Comparison of ENCODE assay signal across 17 cellular contexts in the genomic region with DNA sequence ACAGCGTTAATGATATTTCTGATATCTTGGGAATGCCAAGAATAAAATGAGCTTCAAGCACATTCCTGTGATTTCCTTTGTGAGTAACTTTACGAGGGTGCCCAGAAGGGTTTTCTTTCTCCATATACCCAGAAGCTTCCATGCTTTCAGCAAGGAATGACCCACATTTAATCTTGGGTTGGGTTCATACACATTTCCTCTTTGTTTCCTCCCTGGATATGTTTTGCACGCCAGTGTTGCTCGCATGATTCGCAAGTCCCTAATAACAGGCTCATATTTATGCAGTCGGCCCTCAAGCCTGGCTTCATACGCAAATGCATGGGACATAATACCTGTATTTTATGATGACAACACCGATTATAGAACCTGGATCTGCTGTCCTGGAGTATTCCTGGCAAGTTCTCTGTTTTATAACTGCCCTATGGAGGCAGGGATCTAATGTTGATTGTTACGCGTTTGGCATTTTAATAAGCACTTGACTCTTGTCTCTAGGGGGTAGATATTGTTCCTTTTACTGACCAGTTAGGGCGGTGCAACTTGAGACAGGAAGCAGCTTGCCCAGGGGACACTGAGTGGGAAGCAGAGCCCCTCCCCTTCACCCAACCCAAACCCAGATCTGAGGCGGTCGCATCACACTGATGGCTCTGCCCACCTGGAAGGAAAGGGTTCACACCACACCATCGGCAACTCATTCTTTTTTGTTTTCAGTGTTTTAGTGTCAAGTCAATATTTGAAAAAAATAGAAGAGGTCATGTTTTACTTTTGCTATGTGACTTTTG.
A peak's percentile ranks its signal among the peaks of the same experiment; 100 is the strongest.
DNase-seq lines count a peak whose midpoint lies in the region; ATAC-seq and TF ChIP-seq lines count a peak whose summit lies in the region.
"Had no signal": no experiment of that assay in that cellular context is flagged by ENCODE, and none has a peak within 500 bp of the region (broad histone marks: within the 10 kb centered on the region; RNA-seq: fewer than 3 reads in every experiment).

No MANE protein-coding gene starts in this region.

- H3K4me1 ChIP-seq in NT2/D1 (ENCODE audit: insufficient read depth, insufficient read length) (peaks cover 10% of the 10 kb centered on the region), neural progenitor cell (peaks cover 15% of the 10 kb centered on the region), BE2C (no peaks in the 10 kb centered on the region), PC-3 (ENCODE audit: insufficient read depth, low read length) (no peaks in the 10 kb centered on the region)

- H3K27ac Mint-ChIP-seq in neural progenitor cell = no peak overlapping the region
- H3K27ac Mint-ChIP-seq: activated naive CD4-positive, alpha-beta T cell treated with anti-CD3 and anti-CD28 coated beads, Interleukin-2, amount 50 U/mL, for 72 hours; CD14-positive monocyte; T-helper 17 cell had no signal

- peaks cover 20% of the 10 kb centered on the region for H3K9me3 ChIP-seq in NT2/D1 (ENCODE audit: insufficient read depth, low read length)
- H3K9me3 ChIP-seq in neural progenitor cell (ENCODE audit: low read depth) = no peaks in the 10 kb centered on the region
- no peaks in the 10 kb centered on the region; the same call in 1 of the 2 replicates for H3K9me3 ChIP-seq in BE2C
- H3K9me3 ChIP-seq in PC-3 (ENCODE audit: low read length) = no peaks in the 10 kb centered on the region

- H3K9ac ChIP-seq in NT2/D1 (ENCODE audit: insufficient read length, low read depth) = peak overlapping the region; percentile 8
- H3K9ac ChIP-seq in neural progenitor cell = no peak overlapping the region
- H3K9ac ChIP-seq in PC-3 (ENCODE audit: low read length) = no peak overlapping the region

- no peaks in the 10 kb centered on the region for H3K9me2 ChIP-seq in PC-3 (replicated peaks; ENCODE audit: low read length)

- ATAC-seq in PC-3 (no peak), GM21528 (IDR thresholded peaks at IDR 0.05; ENCODE audit: low FRiP score, unreplicated experiment) (no peak)
- ATAC-seq: activated naive CD4-positive, alpha-beta T cell treated with anti-CD3 and anti-CD28 coated beads, Interleukin-2, amount 50 U/mL, for 72 hours; T-helper 17 cell had no signal

- H3K36me3 Mint-ChIP-seq in neural progenitor cell = no peaks in the 10 kb centered on the region
- H3K36me3 Mint-ChIP-seq: CD14-positive monocyte had no signal

- peaks cover 18% of the 10 kb centered on the region for H3K9me3 Mint-ChIP-seq in neural progenitor cell
- H3K9me3 Mint-ChIP-seq: activated naive CD4-positive, alpha-beta T cell treated with anti-CD3 and anti-CD28 coated beads, Interleukin-2, amount 50 U/mL, for 72 hours had no signal

- CTCF ChIA-PET in PC-3 (lab: Charles Lee) = no interaction called here

- H3K27me3 ChIP-seq in NT2/D1 (ENCODE audit: insufficient read depth, insufficient read length) = no peaks in the 10 kb centered on the region
- peaks cover 16% of the 10 kb centered on the region for H3K27me3 ChIP-seq in neural progenitor cell
- H3K27me3 ChIP-seq in BE2C = peaks cover 4% of the 10 kb centered on the region; the same call in 1 of the 2 replicates
- H3K27me3 ChIP-seq in PC-3 (ENCODE audit: low read length) = no peaks in the 10 kb centered on the region

- H3K4me1 Mint-ChIP-seq in neural progenitor cell = peaks cover 24% of the 10 kb centered on the region
- H3K4me1 Mint-ChIP-seq: CD14-positive monocyte, T-helper 17 cell had no signal

- H3K79me2 ChIP-seq in neural progenitor cell (ENCODE audit: low read depth) (no peaks in the 10 kb centered on the region), PC-3 (ENCODE audit: low read length) (no peaks in the 10 kb centered on the region)

- intact Hi-C loops in PC-3 (cut with micrococcal nuclease) = no loop called here

- no peaks in the 10 kb centered on the region for H3K36me3 ChIP-seq in NT2/D1 (ENCODE audit: insufficient read depth, insufficient read length, low read length)
- H3K36me3 ChIP-seq in neural progenitor cell = no peaks in the 10 kb centered on the region
- H3K36me3 ChIP-seq in BE2C = no peaks in the 10 kb centered on the region
- no peaks in the 10 kb centered on the region for H3K36me3 ChIP-seq in PC-3 (ENCODE audit: low read depth, low read length)

- DNase-seq in NCI-H1417 (lab: John Stamatoyannopoulos, UW) = peak; percentile 38 to 88 (median 87)
- no peak for DNase-seq in NCI-H1417 treated with DMSO at 0.1 percent for 48 hours (lab: John Stamatoyannopoulos, UW)
- DNase-seq in NCI-H2081 (lab: John Stamatoyannopoulos, UW) = peak; percentile 71 to 76
- DNase-seq in NT2/D1 (ENCODE audit: low read depth, low spot score) = no peak
- DNase-seq in neural progenitor cell (ENCODE audit: low spot score) = no peak
- no peak for DNase-seq in BE2C
- no peak for DNase-seq in PC-3
- DNase-seq: 8988T; activated CD4-positive, alpha-beta T cell treated with anti-CD3 and anti-CD28 coated beads for 1 hour; activated CD8-positive, alpha-beta memory T cell treated with anti-CD3 and anti-CD28 coated beads, Interleukin-2, amount 50 U/mL, for 4 hours; effector CD4-positive, alpha-beta T cell; NCI-H446 treated with DMSO at 0.1 percent for 48 hours; T-helper 17 cell had no signal

- H3F3A ChIP-seq in neural progenitor cell (ENCODE audit: low read depth) = peaks cover 4% of the 10 kb centered on the region
- H3F3A ChIP-seq in PC-3 (ENCODE audit: low read length, unreplicated experiment) = no peaks in the 10 kb centered on the region

- H3K4me2 ChIP-seq in neural progenitor cell (peak overlapping the region; percentile 65), PC-3 (ENCODE audit: low read length) (no peak overlapping the region)

- peak overlapping the region; percentile 26 for H3K4me3 ChIP-seq in NT2/D1 (ENCODE audit: insufficient read length, low read depth)
- no peak overlapping the region for H3K4me3 ChIP-seq in neural progenitor cell
- no peak overlapping the region for H3K4me3 ChIP-seq in BE2C (ENCODE audit: low read depth, low read length)
- no peak overlapping the region for H3K4me3 ChIP-seq in PC-3 (ENCODE audit: low read length)

- peaks cover 16% of the 10 kb centered on the region for H3K27me3 Mint-ChIP-seq in neural progenitor cell (ENCODE audit: insufficient read depth, low read depth)

- POLR2A ChIA-PET in PC-3 (lab: Charles Lee; ENCODE audit: unreplicated experiment) = no interaction called here

- H3K27ac ChIP-seq in neural progenitor cell (no peak overlapping the region), PC-3 (ENCODE audit: low read length) (no peak overlapping the region)
- H3K27ac ChIP-seq: RWPE1 had no signal

- no peaks in the 10 kb centered on the region for H4K20me1 ChIP-seq in neural progenitor cell (ENCODE audit: low read depth)
- H4K20me1 ChIP-seq in PC-3 (ENCODE audit: low read length) = no peaks in the 10 kb centered on the region

- H3K4me3 Mint-ChIP-seq in neural progenitor cell = no peak overlapping the region
- H3K4me3 Mint-ChIP-seq: T-helper 17 cell had no signal

- BruUV-seq in PC-3 (replicated peaks; lab: Mats Ljungman, UMichigan) = no TSS peak

- no peak for TF ChIP-seq CTCF in neural progenitor cell (IDR thresholded peaks at IDR 0.05)
- no peak for TF ChIP-seq CTCF in BE2C (IDR thresholded peaks at IDR 0.05; ENCODE audit: low read depth, low read length)
- no peak for TF ChIP-seq CTCF in PC-3 (conservative IDR thresholded peaks at IDR 0.05; ENCODE audit: low read depth, low read length)

- H2AFZ ChIP-seq in neural progenitor cell (replicated peaks) (peak overlapping the region; percentile 93), PC-3 (ENCODE audit: low read length) (no peak overlapping the region)

Comparison
In these comparisons a context has a peak if more than half of its experiments do, and no peak if none do; other contexts are left out.
1. DNase-seq: peak in NCI-H1417 (3 of 3) and NCI-H2081 (2 of 2); none in NCI-H1417 treated with DMSO at 0.1 percent for 48 hours (single experiment), NT2/D1 (single experiment), neural progenitor cell (single experiment), BE2C (single experiment) and PC-3 (single experiment).